27 cellular contexts compared by ENCODE assay signal in the genomic region with DNA sequence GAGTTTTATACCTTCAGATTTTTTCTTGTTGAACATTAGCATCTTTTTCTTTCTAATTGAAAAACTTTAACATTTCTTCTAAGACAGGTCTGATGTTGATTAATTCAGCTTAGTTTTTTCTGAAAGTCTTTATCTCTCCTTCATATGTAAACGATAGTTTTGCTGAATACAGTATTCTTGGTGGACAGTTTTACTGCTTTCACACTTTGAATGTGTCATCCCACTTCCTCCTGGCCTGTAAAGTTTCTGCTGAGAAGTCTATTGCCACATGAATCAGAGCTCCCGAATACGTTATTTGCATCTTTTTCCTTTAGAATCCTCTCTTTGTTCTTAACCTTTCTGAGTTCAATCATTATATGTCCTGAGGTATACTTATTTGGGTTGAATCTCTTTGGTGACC.
"Had no signal": no experiment of that assay in that cellular context is flagged by ENCODE, and none has a peak within 500 bp of the region (broad histone marks: within the 10 kb centered on the region; RNA-seq: fewer than 3 reads in every experiment).

No MANE protein-coding gene starts in this region.

- H3K4me1 ChIP-seq: adrenal gland, body of pancreas, colonic mucosa, esophagus squamous epithelium, gastroesophageal sphincter, heart right ventricle had no signal

- H3K9me3 ChIP-seq: body of pancreas, colonic mucosa had no signal

- H3K36me3 ChIP-seq: adrenal gland, colonic mucosa, esophagus squamous epithelium, gastroesophageal sphincter, heart right ventricle had no signal

- H3K27ac ChIP-seq: adrenal gland, body of pancreas, colonic mucosa, epithelial cell of prostate, esophagus squamous epithelium, gastroesophageal sphincter, heart right ventricle had no signal

- ATAC-seq: activated CD4-positive, alpha-beta T cell treated with anti-CD3 and anti-CD28 coated beads for 36 hours; activated CD8-positive, alpha-beta memory T cell treated with anti-CD3 and anti-CD28 coated beads, Interleukin-2, amount 10 ng/mL, durations not matched to agents 7 days and 5 days; activated CD8-positive, alpha-beta T cell treated with anti-CD3 and anti-CD28 coated beads, Interleukin-2, amount 10 ng/mL, durations not matched to agents 7 days and 5 days; activated naive CD8-positive, alpha-beta T cell treated with anti-CD3 and anti-CD28 coated beads, Interleukin-2, amount 50 U/mL, for 24 hours; body of pancreas; gastroesophageal sphincter; heart right ventricle had no signal

- DNase-seq: activated CD4-positive, alpha-beta memory T cell treated with anti-CD3 and anti-CD28 coated beads for 36 hours; activated CD4-positive, alpha-beta T cell treated with anti-CD3 and anti-CD28 coated beads for 36 hours; activated CD4-positive, alpha-beta T cell treated with anti-CD3 and anti-CD28 coated beads, Interleukin-2, amount 10 ng/mL, durations not matched to agents 24 days and 14 days; activated CD4-positive, CD25-positive, alpha-beta regulatory T cell; activated CD4-positive, CD25-positive, alpha-beta regulatory T cell treated with anti-CD3 and anti-CD28 coated beads, Interleukin-2, amount 50 U/mL, for 72 hours; activated CD8-positive, alpha-beta memory T cell treated with anti-CD3 and anti-CD28 coated beads, Interleukin-2, amount 10 ng/mL, durations not matched to agents 7 days and 5 days; activated CD8-positive, alpha-beta memory T cell treated with anti-CD3 and anti-CD28 coated beads, Interleukin-2, amount 50 U/mL, for 4 hours; activated CD8-positive, alpha-beta T cell treated with anti-CD3 and anti-CD28 coated beads, Interleukin-2, amount 10 ng/mL, durations not matched to agents 7 days and 5 days; activated effector memory CD4-positive, alpha-beta T cell treated with anti-CD3 and anti-CD28 coated beads, Interleukin-2, amount 50 U/mL, for 16 hours; activated naive CD4-positive, alpha-beta T cell treated with anti-CD3 and anti-CD28 coated beads for 36 hours; activated naive CD8-positive, alpha-beta T cell treated with anti-CD3 and anti-CD28 coated beads for 36 hours; activated naive CD8-positive, alpha-beta T cell treated with anti-CD3 and anti-CD28 coated beads, Interleukin-2, amount 50 U/mL, for 24 hours; activated T-cell treated with anti-CD3 and anti-CD28 coated beads, Interleukin-2, amount 50 U/mL, for 1 hour; activated T-cell treated with anti-CD3 and anti-CD28 coated beads, Interleukin-2, amount 50 U/mL, for 48 hours; adrenal gland; amygdala; aorta; body of pancreas; caudate nucleus; colonic mucosa; effector CD8-positive, alpha-beta T cell; esophagus squamous epithelium; foreskin melanocyte; heart right ventricle; T-helper 2 cell had no signal

- H3K27me3 ChIP-seq: adrenal gland, body of pancreas, colonic mucosa, esophagus squamous epithelium, gastroesophageal sphincter, heart right ventricle had no signal

- H3K4me3 ChIP-seq: adrenal gland, body of pancreas, colonic mucosa, esophagus squamous epithelium, gastroesophageal sphincter, heart right ventricle had no signal
